ENCODE assay signal across 20 cellular contexts in genomic region chr2:119248751-119249150, GRCh38. TPM values are rescaled to one million over a fixed set of nuclear protein-coding genes. Genes with fewer than 3 reads are reported as not detected.
DNase-seq lines count a peak whose midpoint lies in the region; ATAC-seq and TF ChIP-seq lines count a peak whose summit lies in the region.
"Had no signal": no experiment of that assay in that cellular context is flagged by ENCODE, and none has a peak within 500 bp of the region (broad histone marks: within the 10 kb centered on the region; RNA-seq: fewer than 3 reads in every experiment).

No MANE protein-coding gene starts in this region.

- H3K36me3 ChIP-seq in HCT116 (ENCODE audit: control insufficient read depth in 1 of 2, insufficient read depth in 2 of 2, low read length in 2 of 2), result peaks cover 0 to 18% of the 10 kb centered on the region in 2 experiments; a peak in 2 of 4 replicates
- H3K36me3 ChIP-seq in mesenchymal stem cell (ENCODE audit: control insufficient read depth in 1 of 2, insufficient read depth in 2 of 2, low read depth in 1 of 2, low read length in 2 of 2), result peaks cover 52 to 67% of the 10 kb centered on the region in 2 experiments
- H3K36me3 ChIP-seq in skeletal muscle satellite cell (ENCODE audit: insufficient read depth, low read length), result peaks cover 55% of the 10 kb centered on the region
- H3K36me3 ChIP-seq: BE2C, Peyer's patch, SJCRH30 had no signal

- no peak for TF ChIP-seq POLR2A in HCT116 (IDR thresholded peaks at IDR 0.05; ENCODE audit: borderline replicate concordance, extremely low read depth, insufficient read depth, insufficient read length)

- H3K18ac ChIP-seq in mesenchymal stem cell (ENCODE audit: low read depth in 1 of 2, low read length in 2 of 2), result peak overlapping the region; percentile 14 to 28

- peak overlapping the region; percentile 81 for H2AK5ac ChIP-seq in mesenchymal stem cell (ENCODE audit: low read length, severe bottlenecking)

- RAD21 ChIA-PET in HCT116 (lab: Charles Lee; ENCODE audit: low non-redundant PET in 1 of 2, low total read pairs in 2 of 2, uncharacterized antibody in 2 of 2, unreplicated experiment in 2 of 2), result no interaction called here

- H3K9me2 ChIP-seq in HCT116 (ENCODE audit: insufficient read depth), result no peaks in the 10 kb centered on the region

- intact Hi-C loops in HCT116 (cut with micrococcal nuclease), result no loop called here

- H2BK5ac ChIP-seq in mesenchymal stem cell (ENCODE audit: low read depth, low read length, poor library complexity, severe bottlenecking), result no peak overlapping the region

- H3K9me3 ChIP-seq in HCT116 (ENCODE audit: control insufficient read depth in 1 of 2, insufficient read depth in 1 of 2, low read depth in 1 of 2, low read length in 2 of 2) (no peaks in the 10 kb centered on the region), mesenchymal stem cell (ENCODE audit: control insufficient read depth, low read length) (peaks cover 9% of the 10 kb centered on the region), skeletal muscle satellite cell (replicated peaks; ENCODE audit: low read length) (no peaks in the 10 kb centered on the region)
- H3K9me3 ChIP-seq: BE2C, Peyer's patch, SJCRH30 had no signal

- DNase-seq in HCT116 (ENCODE audit: low read depth, low spot score), result no peak
- no peak for DNase-seq in mesenchymal stem cell
- DNase-seq in activated T-cell treated with anti-CD3 and anti-CD28 coated beads for 4 hours, result no peak
- DNase-seq in NCI-H128 (lab: John Stamatoyannopoulos, UW; ENCODE audit: unreplicated experiment), result no peak
- no peak for DNase-seq in foreskin melanocyte
- DNase-seq: BE2C, GF-D8, MV-4-11, NCI-H1417, NCI-H1694 treated with DMSO at 0.1 percent for 48 hours, NCI-H2081 treated with DMSO at 0.1 percent for 48 hours, NCI-H2171 treated with DMSO at 0.1 percent for 48 hours, NCI-H524 treated with DMSO at 0.1 percent for 48 hours, NCI-H82, SJCRH30 had no signal

- no peak for TF ChIP-seq RAD21 in HCT116 (IDR thresholded peaks at IDR 0.05; ENCODE audit: low read depth)

- WGBS in mesenchymal stem cell, result 98% methylated on average over 5 of the region's 5 CpGs

- H3K27ac ChIP-seq in HCT116 (ENCODE audit: low read depth, low read length), result no peak overlapping the region; the same call in 1 of the 2 replicates
- peak overlapping the region; percentile 59 for H3K27ac ChIP-seq in angular gyrus (ENCODE audit: low read depth, low read length)
- H3K27ac ChIP-seq in mesenchymal stem cell (ENCODE audit: low read length, poor library complexity, severe bottlenecking), result no peak overlapping the region
- H3K27ac ChIP-seq: Peyer's patch, SJCRH30 had no signal

- H4K91ac ChIP-seq in mesenchymal stem cell (ENCODE audit: low read length), result peak overlapping the region; percentile 18

- peaks cover 48% of the 10 kb centered on the region for H3K79me1 ChIP-seq in mesenchymal stem cell (replicated peaks; ENCODE audit: low read length, poor library complexity, severe bottlenecking)

- H3K4me3 ChIP-seq in HCT116 (replicated peaks in 1 of 2; ENCODE audit: low read depth in 1 of 2, low read length in 2 of 2), result no peak overlapping the region
- no peak overlapping the region for H3K4me3 ChIP-seq in mesenchymal stem cell (ENCODE audit: insufficient read depth in 1 of 2, low read depth in 1 of 2, low read length in 2 of 2)
- H3K4me3 ChIP-seq in skeletal muscle satellite cell (ENCODE audit: low read length), result peak overlapping the region; percentile 11
- H3K4me3 ChIP-seq: Peyer's patch, SJCRH30 had no signal

- H3K27me3 ChIP-seq in HCT116 (ENCODE audit: insufficient read depth, low read length) (no peaks in the 10 kb centered on the region), mesenchymal stem cell (ENCODE audit: control insufficient read depth in 1 of 2, insufficient read depth in 1 of 2, low read length in 2 of 2) (no peaks in the 10 kb centered on the region), skeletal muscle satellite cell (ENCODE audit: control insufficient read depth, insufficient read depth, low read length) (no peaks in the 10 kb centered on the region)
- H3K27me3 ChIP-seq: BE2C, Peyer's patch, SJCRH30 had no signal

- no peak overlapping the region for H2BK15ac ChIP-seq in mesenchymal stem cell (ENCODE audit: low read depth, poor library complexity, severe bottlenecking)

- no peaks in the 10 kb centered on the region for H4K20me1 ChIP-seq in HCT116 (ENCODE audit: insufficient read depth)

- no peak overlapping the region for H2BK12ac ChIP-seq in mesenchymal stem cell (ENCODE audit: low read length in 2 of 2)

- H2BK120ac ChIP-seq in mesenchymal stem cell (ENCODE audit: low read depth, low read length), result no peak overlapping the region

- H3K14ac ChIP-seq in mesenchymal stem cell (ENCODE audit: low read length in 2 of 2), result peak overlapping the region in 1 of 2 experiments; percentile 29

- H2AFZ ChIP-seq in HCT116 (ENCODE audit: low read depth, low read length, poor library complexity, severe bottlenecking), result no peak overlapping the region
- no peak overlapping the region for H2AFZ ChIP-seq in mesenchymal stem cell (ENCODE audit: low read depth, low read length)

- CTCF ChIA-PET in HCT116 (lab: Charles Lee), result interaction anchor here (0.9 kb wide), 1 partner anchor 17 kb away, joined by 3 read pairs; no protein-coding TSS in a partner anchor

- POLR2A ChIA-PET in HCT116 (lab: Charles Lee), result no interaction called here

- H3K4me1 ChIP-seq in HCT116 (ENCODE audit: control insufficient read depth in 1 of 2, insufficient read depth in 2 of 2, low read length in 2 of 2), result peaks cover 41 to 49% of the 10 kb centered on the region in 2 experiments
- H3K4me1 ChIP-seq in mesenchymal stem cell (ENCODE audit: control insufficient read depth, insufficient read depth, low read depth, low read length), result peaks cover 49% of the 10 kb centered on the region
- H3K4me1 ChIP-seq in skeletal muscle satellite cell (ENCODE audit: control insufficient read depth, insufficient read depth, low read length), result peaks cover 55% of the 10 kb centered on the region
- H3K4me1 ChIP-seq: BE2C, Peyer's patch, SJCRH30 had no signal

- peak overlapping the region; percentile 48; the same call in 1 of the 2 replicates for H3K4me2 ChIP-seq in HCT116 (ENCODE audit: low read length)
- H3K4me2 ChIP-seq in mesenchymal stem cell (ENCODE audit: low read length, poor library complexity, severe bottlenecking), result no peak overlapping the region
- peak overlapping the region; percentile 64 for H3K4me2 ChIP-seq in skeletal muscle satellite cell (ENCODE audit: low read length)

- no peak overlapping the region for H3K23ac ChIP-seq in mesenchymal stem cell (ENCODE audit: low read length in 2 of 2)

- peaks cover 3% of the 10 kb centered on the region; the same call in 1 of the 2 replicates for H3K79me2 ChIP-seq in HCT116 (ENCODE audit: insufficient read depth, low read length)

- ATAC-seq in HCT116 (no peak), HG02840 (IDR thresholded peaks at IDR 0.05; ENCODE audit: low FRiP score, unreplicated experiment) (no peak)

- no peak overlapping the region for H4K8ac ChIP-seq in mesenchymal stem cell (ENCODE audit: low read length)

- TF ChIP-seq CTCF in HCT116 (IDR thresholded peaks at IDR 0.05 in 2 of 3, conservative IDR thresholded peaks at IDR 0.05 in 1 of 3; ENCODE audit: borderline replicate concordance in 1 of 3, insufficient read depth in 1 of 3, low read depth in 2 of 3, low read length in 2 of 3), result no peak

- H3K9ac ChIP-seq in HCT116 (ENCODE audit: low read length), result no peak overlapping the region
- no peak overlapping the region for H3K9ac ChIP-seq in mesenchymal stem cell (ENCODE audit: low read length)
- H3K9ac ChIP-seq in skeletal muscle satellite cell (ENCODE audit: low read depth, low read length), result no peak overlapping the region

- peak overlapping the region in 1 of 2 experiments; percentile 26 for H3K4ac ChIP-seq in mesenchymal stem cell (ENCODE audit: low read depth in 1 of 2, low read length in 2 of 2)

- no TSS peak for BruUV-seq in HCT116 (replicated peaks; lab: Mats Ljungman, UMichigan)

TF ChIP-seq in HCT116, 20 proteins besides CTCF, POLR2A, EP300 and RAD21:
- TF ChIP-seq CBX3 (IDR thresholded peaks at IDR 0.05; ENCODE audit: low read depth) (no peak), REST (IDR thresholded peaks at IDR 0.05; ENCODE audit: low read depth) (no peak), TCF7L2 (IDR thresholded peaks at IDR 0.05; ENCODE audit: borderline replicate concordance, extremely low read depth, insufficient read depth, insufficient read length) (no peak), SP1 (IDR thresholded peaks at IDR 0.05; ENCODE audit: low read depth) (no peak), ELF1 (IDR thresholded peaks at IDR 0.05; ENCODE audit: borderline replicate concordance, low read depth) (no peak)
TF ChIP-seq in HCT116: peak in this region for 0.

RNA-seq across cellular contexts. Expression of gene STEAP3, which starts 25.1 kb away (rescaled TPM):
- 32.3 TPM for total RNA-seq in HCT116 (2021; ENCODE audit: unreplicated experiment)
- polyA plus RNA-seq in HCT116 (2012), result 34.5 and 40.8 TPM in 2 replicates
- polyA plus RNA-seq in mesenchymal stem cell (2013, experiment 1 of 2), result 25.2 TPM
- polyA plus RNA-seq in mesenchymal stem cell (2013, experiment 2 of 2), result 25.9 TPM
- total RNA-seq in skeletal muscle satellite cell (2012; rRNA removed), result 69.7 and 93.7 TPM in 2 replicates
- total RNA-seq: OCI-LY7 had no signal
